In genomic region chr4:39037491-39037825, GRCh38 we compare ENCODE assay signal across 10 cellular contexts. TPM values are rescaled to one million over a fixed set of nuclear protein-coding genes. Genes with fewer than 3 reads are reported as not detected.
DNase-seq lines count a peak whose midpoint lies in the region; ATAC-seq, FAIRE-seq and TF ChIP-seq lines count a peak whose summit lies in the region.
"Had no signal": no experiment of that assay in that cellular context is flagged by ENCODE, and none has a peak within 500 bp of the region (broad histone marks: within the 10 kb centered on the region; RNA-seq: fewer than 3 reads in every experiment).

No MANE protein-coding gene starts in this region.

- POLR2A ChIA-PET in A549 (lab: Yijun Ruan, JAX) (interaction anchor here (1.2 kb wide), 1 partner anchor 9 kb away, joined by 4 read pairs; no protein-coding TSS in a partner anchor), K562 (lab: Yijun Ruan, JAX) (interaction anchor here (0.6 to 1.5 kb wide), 3 partner anchors 9 to 32 kb away, joined by 3 to 9 read pairs (median 7); no protein-coding TSS in a partner anchor)

- TF ChIP-seq RAD21 in A549 (conservative IDR thresholded peaks at IDR 0.05 in 1 of 2, IDR thresholded peaks at IDR 0.05 in 1 of 2) (no peak), K562 (CRISPR knock-in tag; conservative IDR thresholded peaks at IDR 0.05 in 1 of 2, IDR thresholded peaks at IDR 0.05 in 1 of 2) (no peak)

- TF ChIP-seq EP300 in A549 (IDR thresholded peaks at IDR 0.05) (no peak), K562 (IDR thresholded peaks at IDR 0.05; ENCODE audit: low read length) (no peak), tibial nerve (IDR thresholded peaks at IDR 0.05) (no peak)

- 35% methylated on average over 3 of the region's 4 CpGs for WGBS in A549 (ENCODE audit: missing lambda C conversion rate)
- 46% methylated on average over 4 of the region's 4 CpGs for WGBS in K562 (ENCODE audit: insufficient coverage, low coverage, missing lambda C conversion rate)
- 51 to 79% methylated on average over 4 of the region's 4 CpGs for WGBS in tibial nerve, 2 donors

- peaks cover 64% of the 10 kb centered on the region for H3K4me1 ChIP-seq in A549
- H3K4me1 ChIP-seq in HUES48 (ENCODE audit: control insufficient read depth, insufficient read depth, low read length) = peaks cover 4% of the 10 kb centered on the region; the same call in 1 of the 2 replicates
- H3K4me1 ChIP-seq in K562 (replicated peaks in 1 of 2; ENCODE audit: control insufficient read depth in 2 of 2, insufficient read depth in 2 of 2, low read length in 2 of 2) = peaks cover 7 to 12% of the 10 kb centered on the region in 2 experiments
- H3K4me1 ChIP-seq in tibial nerve = peaks cover 0 to 4% (median 0%) of the 10 kb centered on the region in 4 donors

- H3K4me3 ChIP-seq in A549 (no peak overlapping the region), HUES48 (ENCODE audit: low read depth, low read length) (no peak overlapping the region), K562 (no peak overlapping the region), H7 (ENCODE audit: insufficient read depth, low read depth, low read length) (no peak overlapping the region), tibial nerve (no peak overlapping the region)

- no peaks in the 10 kb centered on the region for H3K36me3 ChIP-seq in HUES48 (ENCODE audit: control insufficient read depth, insufficient read depth, low read length)
- no peaks in the 10 kb centered on the region for H3K36me3 ChIP-seq in K562 (ENCODE audit: control insufficient read depth, insufficient read depth, low read length)
- H3K36me3 ChIP-seq in H7 (replicated peaks; ENCODE audit: control insufficient read depth, insufficient read depth, low read length) = no peaks in the 10 kb centered on the region
- no peaks in the 10 kb centered on the region for H3K36me3 ChIP-seq in tibial nerve

- H3K9me3 ChIP-seq in A549 (no peaks in the 10 kb centered on the region), HUES48 (ENCODE audit: control insufficient read depth, insufficient read depth, low read length) (no peaks in the 10 kb centered on the region), K562 (replicated peaks; ENCODE audit: control insufficient read depth, insufficient read depth, low read depth, low read length) (no peaks in the 10 kb centered on the region), tibial nerve (no peaks in the 10 kb centered on the region)

- no peaks in the 10 kb centered on the region for H3K79me2 ChIP-seq in K562 (ENCODE audit: control insufficient read depth, insufficient read depth, low read length)

- H3K4me2 ChIP-seq in A549 (peak overlapping the region; percentile 83), K562 (ENCODE audit: insufficient read depth, low read length) (no peak overlapping the region)

- no peaks in the 10 kb centered on the region for H4K20me1 ChIP-seq in K562 (replicated peaks; ENCODE audit: control insufficient read depth, insufficient read depth, low read length)

- CTCF ChIA-PET in A549 (lab: Yijun Ruan, JAX) (interaction anchor here (1.9 kb wide), 1 partner anchor 135 kb away, joined by 5 read pairs; no protein-coding TSS in a partner anchor), K562 (lab: Yijun Ruan, JAX; ENCODE audit: low intra/inter-chr PET ratio) (no interaction called here)

- TF ChIP-seq POLR2A in A549 (IDR thresholded peaks at IDR 0.05; ENCODE audit: low read length) (no peak), K562 (conservative IDR thresholded peaks at IDR 0.05) (no peak), tibial nerve (IDR thresholded peaks at IDR 0.05) (no peak)

- TF ChIP-seq CTCF in A549 (IDR thresholded peaks at IDR 0.05) (no peak), K562 (IDR thresholded peaks at IDR 0.05 in 2 of 3, conservative IDR thresholded peaks at IDR 0.05 in 1 of 3; ENCODE audit: insufficient read depth in 2 of 3, low read depth in 1 of 3, low read length in 3 of 3) (no peak), tibial nerve (IDR thresholded peaks at IDR 0.05) (no peak)

- in situ Hi-C loops in K562 (cut with MboI) = no loop called here

- H3K9me1 ChIP-seq in K562 (ENCODE audit: control insufficient read depth, insufficient read depth, low read length) = no peaks in the 10 kb centered on the region

- no peaks in the 10 kb centered on the region for H3K27me3 ChIP-seq in HUES48 (ENCODE audit: control insufficient read depth, insufficient read depth, low read length)
- H3K27me3 ChIP-seq in K562 (ENCODE audit: control insufficient read depth in 2 of 2, insufficient read depth in 2 of 2, low read length in 2 of 2) = no peaks in the 10 kb centered on the region
- no peaks in the 10 kb centered on the region for H3K27me3 ChIP-seq in layer of hippocampus (ENCODE audit: control insufficient read depth, insufficient read depth, low read length)
- no peaks in the 10 kb centered on the region for H3K27me3 ChIP-seq in H7 (ENCODE audit: control insufficient read depth, insufficient read depth, low read length)
- no peaks in the 10 kb centered on the region for H3K27me3 ChIP-seq in tibial nerve

- DNase-seq in A549 (ENCODE audit: low read depth in 1 of 2, low spot score in 1 of 2) (peak in 1 of 2 experiments; percentile 33), K562 (ENCODE audit: extremely low read depth in 1 of 4, low spot score in 3 of 4) (peak in 1 of 4 experiments; percentile 27), amniotic stem cell (lab: John Stamatoyannopoulos, UW) (no peak), H7 (no peak), tibial nerve (ENCODE audit: low spot score in 2 of 2) (no peak)
- DNase-seq: NCI-H2029 had no signal

- H3K9ac ChIP-seq in HUES48 (ENCODE audit: low read depth, low read length) = no peak overlapping the region
- peak overlapping the region; percentile 6 to 37; a peak in 3 of 4 replicates for H3K9ac ChIP-seq in K562 (ENCODE audit: insufficient read depth in 1 of 2, low read depth in 2 of 2, low read length in 2 of 2)

- intact Hi-C loops in K562 (cut with micrococcal nuclease) = no loop called here

- no TSS peak for BruUV-seq in K562 (replicated peaks; lab: Mats Ljungman, UMichigan)

- H3K27ac ChIP-seq in A549 = peak overlapping the region; percentile 87 to 91
- H3K27ac ChIP-seq in HUES48 (ENCODE audit: low read depth, low read length) = peak overlapping the region; percentile 53
- H3K27ac ChIP-seq in K562 (ENCODE audit: extremely low read depth, low read depth, low read length) = peak overlapping the region; percentile 38; the same call in 1 of the 3 replicates
- peak overlapping the region; percentile 35 for H3K27ac ChIP-seq in layer of hippocampus (ENCODE audit: low read depth, low read length)
- H3K27ac ChIP-seq in tibial nerve = peak overlapping the region in 1 of 4 donors; percentile 28

- FAIRE-seq in A549 (lab: Jason Lieb, UNC) (no peak), K562 (lab: Jason Lieb, UNC) (no peak)
- FAIRE-seq: islet of Langerhans had no signal

- peak overlapping the region; percentile 81 for H2AFZ ChIP-seq in K562 (ENCODE audit: low read depth, low read length)

- peak; percentile 63 to 65; a peak in 5 of 6 replicates for ATAC-seq in A549
- ATAC-seq in K562 = peak; percentile 36
- ATAC-seq in HG03135 (IDR thresholded peaks at IDR 0.05; ENCODE audit: unreplicated experiment) = no peak

RNA-seq across cellular contexts. Expression of gene TMEM156, which starts 5.2 kb away (rescaled TPM):
- polyA plus RNA-seq in A549 (2011; rRNA removed) = 38.5 and 45.1 TPM in 2 replicates
- polyA plus RNA-seq in A549 (2012; cell fraction: cytosol; rRNA removed) = 5.4 TPM in 2 replicates
- polyA plus RNA-seq in A549 (2012; cell fraction: nucleus; rRNA removed) = 1.1 and 1.9 TPM in 2 replicates
- 9.2 to 10.9 TPM (median 10.4 TPM) in 3 replicates for polyA plus RNA-seq in A549 (2017; fragmentation: RNase III; extraction: RNeasy Plus Mini Kit Qiagen cat#74134 plus additional on column Dnase treatment)
- 4.4 and 5.7 TPM in 2 replicates for polyA minus RNA-seq in A549 (2011; rRNA and poly(A)+ RNA removed)
- total RNA-seq in K562 (2011; cell fraction: chromatin; rRNA removed; ENCODE audit: low replicate concordance) = 3.8 and 11.7 TPM in 2 replicates
- 1.3 and 2.1 TPM in 2 replicates for total RNA-seq in K562 (2011; cell fraction: nucleolus; rRNA removed)
- 5.1 and 6.9 TPM in 2 replicates for total RNA-seq in K562 (2011; cell fraction: nucleoplasm; rRNA removed)
- 2.9 and 3.5 TPM in 2 replicates for total RNA-seq in K562 (2014; rRNA removed)
- 7.6 and 9.2 TPM in 2 replicates for total RNA-seq in K562 (2014; rRNA removed; fragmentation: Illumina TruSeq; extraction: Trizol)
- total RNA-seq in K562 (2015; rRNA removed; fragmentation: Illumina TruSeq; extraction: Trizol) = 8.3 and 9.6 TPM in 2 replicates
- 3.7 and 4.4 TPM in 2 replicates for total RNA-seq in K562 (2021)
- polyA plus RNA-seq in K562 (2011; rRNA removed) = 5.0 and 9.6 TPM in 2 replicates
- 0.51 and 4.6 TPM in 2 replicates for polyA plus RNA-seq in K562 (2011; cell fraction: cytosol; rRNA removed)
- 1.5 and 2.5 TPM in 2 replicates for polyA plus RNA-seq in K562 (2011; cell fraction: nucleus; rRNA removed)
- polyA plus RNA-seq in K562 (2012) = 5.2 and 9.9 TPM in 2 replicates
- 7.4 and 7.6 TPM in 2 replicates for polyA plus RNA-seq in K562 (2014; fragmentation: Illumina TruSeq; extraction: Trizol)
- polyA plus RNA-seq in K562 (2014; fragmentation: Nextera tagmentation; extraction: Ambion mirVana) = 1 to 10 TPM; 5.9 to 6.9 TPM
- polyA plus RNA-seq in K562 (2014; rRNA removed) = 4.7 and 6.4 TPM in 2 replicates
- polyA minus RNA-seq in K562 (2011; rRNA and poly(A)+ RNA removed) = 4.3 and 10.8 TPM in 2 replicates
- polyA minus RNA-seq in K562 (2011; cell fraction: cytosol; rRNA and poly(A)+ RNA removed) = 1.1 and 1.8 TPM in 2 replicates
- 2.0 and 6.6 TPM in 2 replicates for polyA minus RNA-seq in K562 (2011; cell fraction: nucleus; rRNA and poly(A)+ RNA removed)
- total RNA-seq in H7 (2014; rRNA removed; shearing (Covaris generic)) = not detected in 2 replicates
- total RNA-seq in tibial nerve = 1 to 10 TPM in 1 of 4 donors, under 1 TPM in 1, not detected in 2; 0.66 to 8.6 TPM

RNA-seq across cellular contexts. Expression of gene KLHL5, which starts 24.6 kb away (rescaled TPM):
- polyA plus RNA-seq in A549 (2011; rRNA removed) (98.6 and 108 TPM in 2 replicates), A549 (2017; fragmentation: RNase III; extraction: RNeasy Plus Mini Kit Qiagen cat#74134 plus additional on column Dnase treatment) (51.9 to 63.2 TPM (median 62.4 TPM) in 3 replicates), K562 (2011; rRNA removed) (22.1 and 27.9 TPM in 2 replicates), K562 (2014; fragmentation: Illumina TruSeq; extraction: Trizol) (21.1 and 22.1 TPM in 2 replicates), K562 (2014; fragmentation: Nextera tagmentation; extraction: Ambion mirVana) (1 to 10 TPM; 8.0 to 8.8 TPM), K562 (2014; rRNA removed) (12.2 and 16.3 TPM in 2 replicates)
- polyA plus RNA-seq in A549 (2012; cell fraction: cytosol; rRNA removed) = 30.1 and 34.1 TPM in 2 replicates
- polyA plus RNA-seq in A549 (2012; cell fraction: nucleus; rRNA removed) = 7.9 and 14.7 TPM in 2 replicates
- 93.3 and 111 TPM in 2 replicates for polyA minus RNA-seq in A549 (2011; rRNA and poly(A)+ RNA removed)
- 7.4 and 18.8 TPM in 2 replicates for total RNA-seq in K562 (2011; cell fraction: chromatin; rRNA removed; ENCODE audit: low replicate concordance)
- 3.7 TPM in 2 replicates for total RNA-seq in K562 (2011; cell fraction: nucleolus; rRNA removed)
- 8.4 and 14.3 TPM in 2 replicates for total RNA-seq in K562 (2011; cell fraction: nucleoplasm; rRNA removed)
- total RNA-seq in K562 (2014; rRNA removed) (14.1 and 16.7 TPM in 2 replicates), K562 (2014; rRNA removed; fragmentation: Illumina TruSeq; extraction: Trizol) (30.8 and 34.3 TPM in 2 replicates), K562 (2015; rRNA removed; fragmentation: Illumina TruSeq; extraction: Trizol) (24.9 and 28.0 TPM in 2 replicates), K562 (2021) (21.0 and 22.9 TPM in 2 replicates), tibial nerve (10 to 100 TPM; 18.8 to 34.5 (median 27.5) TPM)
- polyA plus RNA-seq in K562 (2011; cell fraction: cytosol; rRNA removed) = 6.5 and 28.1 TPM in 2 replicates
- 6.3 and 16.1 TPM in 2 replicates for polyA plus RNA-seq in K562 (2011; cell fraction: nucleus; rRNA removed)
- polyA plus RNA-seq in K562 (2012) = 24.3 and 24.7 TPM in 2 replicates
- polyA minus RNA-seq in K562 (2011; rRNA and poly(A)+ RNA removed) = 56.2 and 82.8 TPM in 2 replicates
- polyA minus RNA-seq in K562 (2011; cell fraction: cytosol; rRNA and poly(A)+ RNA removed) = 16.0 and 22.0 TPM in 2 replicates
- polyA minus RNA-seq in K562 (2011; cell fraction: nucleus; rRNA and poly(A)+ RNA removed) = 5.4 and 14.7 TPM in 2 replicates
- total RNA-seq in H7 (2014; rRNA removed; shearing (Covaris generic)) = 16.5 and 20.4 TPM in 2 replicates

Comparison
In these comparisons a context has a peak if more than half of its experiments do, and no peak if none do; other contexts are left out.
1. Of the 35 proteins assayed by ChIP-seq in both K562 and A549: peak only in K562: none; only in A549: MAX; in both: none; in neither: 34.